In the genomic region with DNA sequence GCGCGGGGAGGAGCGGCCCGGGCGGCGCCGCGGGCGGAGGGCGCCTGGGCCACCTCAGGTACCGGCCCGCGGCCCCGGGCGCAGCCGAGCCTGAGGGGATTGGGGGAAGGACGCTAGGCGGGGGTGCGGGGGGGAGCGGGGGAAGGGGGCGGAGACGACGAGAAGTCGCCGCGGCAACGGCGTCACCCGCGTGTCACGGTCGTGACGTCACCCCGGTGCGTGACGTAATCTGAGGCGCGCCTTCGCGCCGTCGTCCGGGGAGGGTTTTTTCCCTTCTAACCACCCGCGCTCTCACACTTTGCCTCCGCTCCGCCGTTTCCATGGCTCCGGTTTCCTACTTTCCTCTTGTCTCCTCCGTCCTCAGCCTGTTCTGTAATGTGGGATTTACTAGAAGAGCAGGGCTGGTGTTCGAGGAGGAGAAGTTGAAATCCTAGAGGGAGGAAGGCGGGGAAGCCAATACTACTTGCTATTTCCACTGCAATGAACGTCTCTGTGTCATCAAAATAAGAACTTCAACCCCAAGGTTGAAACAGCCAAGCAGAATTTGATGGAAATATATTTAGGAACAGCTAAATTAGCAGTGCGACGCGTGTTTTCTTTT, we compare ENCODE assay signal across 1 cellular context.
A peak's percentile ranks its signal among the peaks of the same experiment; 100 is the strongest.
TF ChIP-seq lines count a peak whose summit lies in the region.

A gene (minus strand): TSS at position 109 of the 601 bp plus-strand sequence. CDS start 226 bp downstream, outside the sequence.

TF ChIP-seq in K562, 482 proteins besides CTCF, POLR2A, EP300 and RAD21 (continued from another document and continues in another):
- TF ChIP-seq, protein P1, sequence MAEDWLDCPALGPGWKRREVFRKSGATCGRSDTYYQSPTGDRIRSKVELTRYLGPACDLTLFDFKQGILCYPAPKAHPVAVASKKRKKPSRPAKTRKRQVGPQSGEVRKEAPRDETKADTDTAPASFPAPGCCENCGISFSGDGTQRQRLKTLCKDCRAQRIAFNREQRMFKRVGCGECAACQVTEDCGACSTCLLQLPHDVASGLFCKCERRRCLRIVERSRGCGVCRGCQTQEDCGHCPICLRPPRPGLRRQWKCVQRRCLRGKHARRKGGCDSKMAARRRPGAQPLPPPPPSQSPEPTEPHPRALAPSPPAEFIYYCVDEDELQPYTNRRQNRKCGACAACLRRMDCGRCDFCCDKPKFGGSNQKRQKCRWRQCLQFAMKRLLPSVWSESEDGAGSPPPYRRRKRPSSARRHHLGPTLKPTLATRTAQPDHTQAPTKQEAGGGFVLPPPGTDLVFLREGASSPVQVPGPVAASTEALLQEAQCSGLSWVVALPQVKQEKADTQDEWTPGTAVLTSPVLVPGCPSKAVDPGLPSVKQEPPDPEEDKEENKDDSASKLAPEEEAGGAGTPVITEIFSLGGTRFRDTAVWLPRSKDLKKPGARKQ (CRISPR knock-in tag; IDR thresholded peaks at IDR 0.05): no peak
- TF ChIP-seq, protein P2, sequence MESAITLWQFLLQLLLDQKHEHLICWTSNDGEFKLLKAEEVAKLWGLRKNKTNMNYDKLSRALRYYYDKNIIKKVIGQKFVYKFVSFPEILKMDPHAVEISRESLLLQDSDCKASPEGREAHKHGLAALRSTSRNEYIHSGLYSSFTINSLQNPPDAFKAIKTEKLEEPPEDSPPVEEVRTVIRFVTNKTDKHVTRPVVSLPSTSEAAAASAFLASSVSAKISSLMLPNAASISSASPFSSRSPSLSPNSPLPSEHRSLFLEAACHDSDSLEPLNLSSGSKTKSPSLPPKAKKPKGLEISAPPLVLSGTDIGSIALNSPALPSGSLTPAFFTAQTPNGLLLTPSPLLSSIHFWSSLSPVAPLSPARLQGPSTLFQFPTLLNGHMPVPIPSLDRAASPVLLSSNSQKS (CRISPR knock-in tag; IDR thresholded peaks at IDR 0.05): no peak
- TF ChIP-seq CREBBP (IDR thresholded peaks at IDR 0.05; ENCODE audit: low read depth, low read length) (no peak), RBM22 (IDR thresholded peaks at IDR 0.05; ENCODE audit: low read depth, low read length, poor library complexity, severe bottlenecking) (no peak), ZNF133 (CRISPR knock-in tag; IDR thresholded peaks at IDR 0.05) (no peak), CBX3 (IDR thresholded peaks at IDR 0.05; ENCODE audit: borderline replicate concordance in 1 of 2, low read length in 2 of 2) (peak in 1 of 2 experiments; percentile 85; a peak in 2 of 3 replicates), HEY1 (CRISPR knock-in tag; IDR thresholded peaks at IDR 0.05; ENCODE audit: borderline replicate concordance) (no peak), HDAC3 (IDR thresholded peaks at IDR 0.05; ENCODE audit: borderline replicate concordance, partially characterized antibody) (peak; percentile 39), ZNF764 (CRISPR knock-in tag; IDR thresholded peaks at IDR 0.05; ENCODE audit: low read depth) (no peak), ZNF431 (CRISPR knock-in tag; IDR thresholded peaks at IDR 0.05) (no peak), KDM1A (IDR thresholded peaks at IDR 0.05) (no peak), KAT7 (CRISPR knock-in tag; IDR thresholded peaks at IDR 0.05; ENCODE audit: borderline replicate concordance) (no peak), EP400 (IDR thresholded peaks at IDR 0.05) (peak; percentile 55), ZNF780A (CRISPR knock-in tag; IDR thresholded peaks at IDR 0.05) (no peak), NR1H2 (CRISPR knock-in tag; IDR thresholded peaks at IDR 0.05) (no peak), SIN3B (IDR thresholded peaks at IDR 0.05; ENCODE audit: low read depth) (peak; percentile 81; the same call in 1 of the 2 replicates), LEF1 (IDR thresholded peaks at IDR 0.05) (no peak), JUNB (CRISPR knock-in tag; conservative IDR thresholded peaks at IDR 0.05) (peak; percentile 97), BDP1 (IDR thresholded peaks at IDR 0.05; ENCODE audit: insufficient read depth, insufficient read length) (no peak), ARHGAP35 (IDR thresholded peaks at IDR 0.05; ENCODE audit: partially characterized antibody) (no peak), ZNF785 (CRISPR knock-in tag; IDR thresholded peaks at IDR 0.05) (no peak), MED1 (CRISPR knock-in tag; IDR thresholded peaks at IDR 0.05; ENCODE audit: borderline replicate concordance) (no peak), TAL1 (IDR thresholded peaks at IDR 0.05) (no peak), ILK (tag; IDR thresholded peaks at IDR 0.05; ENCODE audit: borderline replicate concordance, low read depth) (no peak), ERF (CRISPR knock-in tag; IDR thresholded peaks at IDR 0.05) (no peak), SMARCE1 (IDR thresholded peaks at IDR 0.05) (peak; percentile 57; the same call in 1 of the 2 replicates), HLTF (IDR thresholded peaks at IDR 0.05) (0 out of 2 replicates have a peak, but pooled peaks have one; percentile 56), SAP30 (IDR thresholded peaks at IDR 0.05; ENCODE audit: borderline replicate concordance, insufficient read depth, low read depth, low read length, poor library complexity, severe bottlenecking) (peak; percentile 59), NR2C1 (IDR thresholded peaks at IDR 0.05) (no peak), NR2C1 (tag; IDR thresholded peaks at IDR 0.05) (no peak), KLF6 (CRISPR knock-in tag; IDR thresholded peaks at IDR 0.05; ENCODE audit: borderline replicate concordance) (no peak), ZNF445 (CRISPR knock-in tag; IDR thresholded peaks at IDR 0.05; ENCODE audit: low read depth) (no peak)
- TF ChIP-seq, protein P3, sequence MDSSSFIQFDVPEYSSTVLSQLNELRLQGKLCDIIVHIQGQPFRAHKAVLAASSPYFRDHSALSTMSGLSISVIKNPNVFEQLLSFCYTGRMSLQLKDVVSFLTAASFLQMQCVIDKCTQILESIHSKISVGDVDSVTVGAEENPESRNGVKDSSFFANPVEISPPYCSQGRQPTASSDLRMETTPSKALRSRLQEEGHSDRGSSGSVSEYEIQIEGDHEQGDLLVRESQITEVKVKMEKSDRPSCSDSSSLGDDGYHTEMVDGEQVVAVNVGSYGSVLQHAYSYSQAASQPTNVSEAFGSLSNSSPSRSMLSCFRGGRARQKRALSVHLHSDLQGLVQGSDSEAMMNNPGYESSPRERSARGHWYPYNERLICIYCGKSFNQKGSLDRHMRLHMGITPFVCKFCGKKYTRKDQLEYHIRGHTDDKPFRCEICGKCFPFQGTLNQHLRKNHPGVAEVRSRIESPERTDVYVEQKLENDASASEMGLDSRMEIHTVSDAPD (CRISPR knock-in tag; IDR thresholded peaks at IDR 0.05): no peak
- TF ChIP-seq, protein P4, sequence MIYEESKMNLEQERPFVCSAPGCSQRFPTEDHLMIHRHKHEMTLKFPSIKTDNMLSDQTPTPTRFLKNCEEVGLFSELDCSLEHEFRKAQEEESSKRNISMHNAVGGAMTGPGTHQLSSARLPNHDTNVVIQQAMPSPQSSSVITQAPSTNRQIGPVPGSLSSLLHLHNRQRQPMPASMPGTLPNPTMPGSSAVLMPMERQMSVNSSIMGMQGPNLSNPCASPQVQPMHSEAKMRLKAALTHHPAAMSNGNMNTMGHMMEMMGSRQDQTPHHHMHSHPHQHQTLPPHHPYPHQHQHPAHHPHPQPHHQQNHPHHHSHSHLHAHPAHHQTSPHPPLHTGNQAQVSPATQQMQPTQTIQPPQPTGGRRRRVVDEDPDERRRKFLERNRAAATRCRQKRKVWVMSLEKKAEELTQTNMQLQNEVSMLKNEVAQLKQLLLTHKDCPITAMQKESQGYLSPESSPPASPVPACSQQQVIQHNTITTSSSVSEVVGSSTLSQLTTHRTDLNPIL (CRISPR knock-in tag; IDR thresholded peaks at IDR 0.05): no peak
- TF ChIP-seq, protein P5, sequence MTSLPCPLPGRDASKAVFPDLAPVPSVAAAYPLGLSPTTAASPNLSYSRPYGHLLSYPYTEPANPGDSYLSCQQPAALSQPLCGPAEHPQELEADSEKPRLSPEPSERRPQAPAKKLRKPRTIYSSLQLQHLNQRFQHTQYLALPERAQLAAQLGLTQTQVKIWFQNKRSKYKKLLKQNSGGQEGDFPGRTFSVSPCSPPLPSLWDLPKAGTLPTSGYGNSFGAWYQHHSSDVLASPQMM (CRISPR knock-in tag; IDR thresholded peaks at IDR 0.05): no peak
- TF ChIP-seq, protein P6, sequence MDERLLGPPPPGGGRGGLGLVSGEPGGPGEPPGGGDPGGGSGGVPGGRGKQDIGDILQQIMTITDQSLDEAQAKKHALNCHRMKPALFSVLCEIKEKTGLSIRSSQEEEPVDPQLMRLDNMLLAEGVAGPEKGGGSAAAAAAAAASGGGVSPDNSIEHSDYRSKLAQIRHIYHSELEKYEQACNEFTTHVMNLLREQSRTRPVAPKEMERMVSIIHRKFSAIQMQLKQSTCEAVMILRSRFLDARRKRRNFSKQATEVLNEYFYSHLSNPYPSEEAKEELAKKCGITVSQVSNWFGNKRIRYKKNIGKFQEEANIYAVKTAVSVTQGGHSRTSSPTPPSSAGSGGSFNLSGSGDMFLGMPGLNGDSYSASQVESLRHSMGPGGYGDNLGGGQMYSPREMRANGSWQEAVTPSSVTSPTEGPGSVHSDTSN (CRISPR knock-in tag; IDR thresholded peaks at IDR 0.05; ENCODE audit: low read depth): no peak
- TF ChIP-seq, protein P6 (tag; conservative IDR thresholded peaks at IDR 0.05; ENCODE audit: low read depth): no peak
- TF ChIP-seq, protein P7, sequence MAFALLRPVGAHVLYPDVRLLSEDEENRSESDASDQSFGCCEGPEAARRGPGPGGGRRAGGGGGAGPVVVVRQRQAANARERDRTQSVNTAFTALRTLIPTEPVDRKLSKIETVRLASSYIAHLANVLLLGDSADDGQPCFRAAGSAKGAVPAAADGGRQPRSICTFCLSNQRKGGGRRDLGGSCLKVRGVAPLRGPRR (CRISPR knock-in tag; IDR thresholded peaks at IDR 0.05): no peak
- TF ChIP-seq, protein P8, sequence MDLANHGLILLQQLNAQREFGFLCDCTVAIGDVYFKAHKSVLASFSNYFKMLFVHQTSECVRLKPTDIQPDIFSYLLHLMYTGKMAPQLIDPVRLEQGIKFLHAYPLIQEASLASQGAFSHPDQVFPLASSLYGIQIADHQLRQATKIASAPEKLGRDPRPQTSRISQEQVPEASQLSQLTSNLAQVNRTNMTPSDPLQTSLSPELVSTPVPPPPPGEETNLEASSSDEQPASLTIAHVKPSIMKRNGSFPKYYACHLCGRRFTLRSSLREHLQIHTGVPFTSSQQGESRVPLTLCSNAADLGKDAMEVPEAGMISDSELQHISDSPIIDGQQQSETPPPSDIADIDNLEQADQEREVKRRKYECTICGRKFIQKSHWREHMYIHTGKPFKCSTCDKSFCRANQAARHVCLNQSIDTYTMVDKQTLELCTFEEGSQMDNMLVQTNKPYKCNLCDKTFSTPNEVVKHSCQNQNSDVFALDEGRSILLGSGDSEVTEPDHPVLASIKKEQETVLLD (IDR thresholded peaks at IDR 0.05): peak; percentile 72
- TF ChIP-seq, protein P9, sequence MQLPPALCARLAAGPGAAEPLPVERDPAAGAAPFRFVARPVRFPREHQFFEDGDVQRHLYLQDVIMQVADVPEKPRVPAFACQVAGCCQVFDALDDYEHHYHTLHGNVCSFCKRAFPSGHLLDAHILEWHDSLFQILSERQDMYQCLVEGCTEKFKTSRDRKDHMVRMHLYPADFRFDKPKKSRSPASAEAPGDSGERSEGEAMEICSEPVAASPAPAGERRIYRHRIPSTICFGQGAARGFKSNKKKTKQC (CRISPR knock-in tag; IDR thresholded peaks at IDR 0.05): no peak
- TF ChIP-seq, protein P10, sequence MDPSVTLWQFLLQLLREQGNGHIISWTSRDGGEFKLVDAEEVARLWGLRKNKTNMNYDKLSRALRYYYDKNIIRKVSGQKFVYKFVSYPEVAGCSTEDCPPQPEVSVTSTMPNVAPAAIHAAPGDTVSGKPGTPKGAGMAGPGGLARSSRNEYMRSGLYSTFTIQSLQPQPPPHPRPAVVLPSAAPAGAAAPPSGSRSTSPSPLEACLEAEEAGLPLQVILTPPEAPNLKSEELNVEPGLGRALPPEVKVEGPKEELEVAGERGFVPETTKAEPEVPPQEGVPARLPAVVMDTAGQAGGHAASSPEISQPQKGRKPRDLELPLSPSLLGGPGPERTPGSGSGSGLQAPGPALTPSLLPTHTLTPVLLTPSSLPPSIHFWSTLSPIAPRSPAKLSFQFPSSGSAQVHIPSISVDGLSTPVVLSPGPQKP (CRISPR knock-in tag; IDR thresholded peaks at IDR 0.05): no peak
- TF ChIP-seq, protein P11, sequence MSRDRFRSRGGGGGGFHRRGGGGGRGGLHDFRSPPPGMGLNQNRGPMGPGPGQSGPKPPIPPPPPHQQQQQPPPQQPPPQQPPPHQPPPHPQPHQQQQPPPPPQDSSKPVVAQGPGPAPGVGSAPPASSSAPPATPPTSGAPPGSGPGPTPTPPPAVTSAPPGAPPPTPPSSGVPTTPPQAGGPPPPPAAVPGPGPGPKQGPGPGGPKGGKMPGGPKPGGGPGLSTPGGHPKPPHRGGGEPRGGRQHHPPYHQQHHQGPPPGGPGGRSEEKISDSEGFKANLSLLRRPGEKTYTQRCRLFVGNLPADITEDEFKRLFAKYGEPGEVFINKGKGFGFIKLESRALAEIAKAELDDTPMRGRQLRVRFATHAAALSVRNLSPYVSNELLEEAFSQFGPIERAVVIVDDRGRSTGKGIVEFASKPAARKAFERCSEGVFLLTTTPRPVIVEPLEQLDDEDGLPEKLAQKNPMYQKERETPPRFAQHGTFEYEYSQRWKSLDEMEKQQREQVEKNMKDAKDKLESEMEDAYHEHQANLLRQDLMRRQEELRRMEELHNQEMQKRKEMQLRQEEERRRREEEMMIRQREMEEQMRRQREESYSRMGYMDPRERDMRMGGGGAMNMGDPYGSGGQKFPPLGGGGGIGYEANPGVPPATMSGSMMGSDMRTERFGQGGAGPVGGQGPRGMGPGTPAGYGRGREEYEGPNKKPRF (IDR thresholded peaks at IDR 0.05; ENCODE audit: low read depth, low read length): no peak
- TF ChIP-seq, protein P12, sequence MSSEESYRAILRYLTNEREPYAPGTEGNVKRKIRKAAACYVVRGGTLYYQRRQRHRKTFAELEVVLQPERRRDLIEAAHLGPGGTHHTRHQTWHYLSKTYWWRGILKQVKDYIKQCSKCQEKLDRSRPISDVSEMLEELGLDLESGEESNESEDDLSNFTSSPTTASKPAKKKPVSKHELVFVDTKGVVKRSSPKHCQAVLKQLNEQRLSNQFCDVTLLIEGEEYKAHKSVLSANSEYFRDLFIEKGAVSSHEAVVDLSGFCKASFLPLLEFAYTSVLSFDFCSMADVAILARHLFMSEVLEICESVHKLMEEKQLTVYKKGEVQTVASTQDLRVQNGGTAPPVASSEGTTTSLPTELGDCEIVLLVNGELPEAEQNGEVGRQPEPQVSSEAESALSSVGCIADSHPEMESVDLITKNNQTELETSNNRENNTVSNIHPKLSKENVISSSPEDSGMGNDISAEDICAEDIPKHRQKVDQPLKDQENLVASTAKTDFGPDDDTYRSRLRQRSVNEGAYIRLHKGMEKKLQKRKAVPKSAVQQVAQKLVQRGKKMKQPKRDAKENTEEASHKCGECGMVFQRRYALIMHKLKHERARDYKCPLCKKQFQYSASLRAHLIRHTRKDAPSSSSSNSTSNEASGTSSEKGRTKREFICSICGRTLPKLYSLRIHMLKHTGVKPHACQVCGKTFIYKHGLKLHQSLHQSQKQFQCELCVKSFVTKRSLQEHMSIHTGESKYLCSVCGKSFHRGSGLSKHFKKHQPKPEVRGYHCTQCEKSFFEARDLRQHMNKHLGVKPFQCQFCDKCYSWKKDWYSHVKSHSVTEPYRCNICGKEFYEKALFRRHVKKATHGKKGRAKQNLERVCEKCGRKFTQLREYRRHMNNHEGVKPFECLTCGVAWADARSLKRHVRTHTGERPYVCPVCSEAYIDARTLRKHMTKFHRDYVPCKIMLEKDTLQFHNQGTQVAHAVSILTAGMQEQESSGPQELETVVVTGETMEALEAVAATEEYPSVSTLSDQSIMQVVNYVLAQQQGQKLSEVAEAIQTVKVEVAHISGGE (CRISPR knock-in tag; IDR thresholded peaks at IDR 0.05): peak in 1 of 3 experiments; percentile 79; a peak in 2 of 6 replicates
